10 cellular contexts compared by ENCODE assay signal in genomic region chr1:58858344-58858673, GRCh38.
DNase-seq lines count a peak whose midpoint lies in the region; ATAC-seq and TF ChIP-seq lines count a peak whose summit lies in the region.
"Had no signal": no experiment of that assay in that cellular context is flagged by ENCODE, and none has a peak within 500 bp of the region (broad histone marks: within the 10 kb centered on the region; RNA-seq: fewer than 3 reads in every experiment).

No MANE protein-coding gene starts in this region.

- intact Hi-C loops in Panc1 (cut with micrococcal nuclease; ENCODE audit: unreplicated experiment) = no loop called here

- in situ Hi-C loops in Panc1 (cut with HindIII; ENCODE audit: low pct_unique_long_range_greater_than_20kb, low sequenced_read_pairs) = no loop called here

- ATAC-seq in GM23338 (no peak), Panc1 (peak; percentile 91)
- ATAC-seq: left cardiac atrium had no signal

- H3K36me3 Mint-ChIP-seq in GM23338 (ENCODE audit: low read depth) (no peaks in the 10 kb centered on the region), immature natural killer cell (peaks cover 0 to 13% (median 0%) of the 10 kb centered on the region in 3 donors)

- no peaks in the 10 kb centered on the region for H4K20me1 ChIP-seq in GM23338 (replicated peaks; ENCODE audit: insufficient read depth)

- H3K27ac ChIP-seq in GM23338 (ENCODE audit: low read depth) (no peak overlapping the region), Panc1 (ENCODE audit: low read length) (peak overlapping the region; percentile 77)

- H3K27me3 ChIP-seq in GM23338 (ENCODE audit: insufficient read depth) (no peaks in the 10 kb centered on the region), Panc1 (ENCODE audit: control insufficient read depth, insufficient read depth, low read length) (no peaks in the 10 kb centered on the region)

- no peak overlapping the region for H3K27ac Mint-ChIP-seq in GM23338
- H3K27ac Mint-ChIP-seq in immature natural killer cell = peak overlapping the region; percentile 23 to 87 (median 72)

- peaks cover 2% of the 10 kb centered on the region for H3K27me3 Mint-ChIP-seq in GM23338 (ENCODE audit: insufficient read depth, low read depth, poor library complexity)
- H3K27me3 Mint-ChIP-seq in immature natural killer cell (ENCODE audit: low read depth in 3 of 3) = peaks cover 0 to 4% (median 0%) of the 10 kb centered on the region in 3 donors

- H3K4me1 Mint-ChIP-seq in GM23338 (peaks cover 20% of the 10 kb centered on the region), immature natural killer cell (peaks cover 59 to 75% of the 10 kb centered on the region in 2 donors)

- BruUV-seq in Panc1 (replicated peaks; lab: Mats Ljungman, UMichigan) = no TSS peak

- H3F3A ChIP-seq in GM23338 (replicated peaks; ENCODE audit: low read depth) = no peaks in the 10 kb centered on the region

- TF ChIP-seq CTCF in GM12865 (IDR thresholded peaks at IDR 0.05; ENCODE audit: insufficient read depth, low read depth, low read length, missing control alignments) (no peak), GM23338 (conservative IDR thresholded peaks at IDR 0.05; ENCODE audit: low read depth in 2 of 2) (no peak), Panc1 (IDR thresholded peaks at IDR 0.05) (no peak)

- H3K79me2 ChIP-seq in GM23338 (replicated peaks; ENCODE audit: insufficient read depth) = no peaks in the 10 kb centered on the region

- H3K9me2 ChIP-seq in GM23338 (ENCODE audit: insufficient read depth) = peaks cover 8% of the 10 kb centered on the region; the same call in 1 of the 2 replicates

- no peak overlapping the region for H3K4me2 ChIP-seq in GM23338

- CTCF ChIA-PET in Panc1 (lab: Charles Lee) = no interaction called here

- H2AFZ ChIP-seq in GM23338 = 0 out of 2 replicates have a peak overlapping the region, but pooled peaks have one; percentile 47

- POLR2A ChIA-PET in Panc1 (lab: Charles Lee) = no interaction called here

- no peaks in the 10 kb centered on the region for H3K36me3 ChIP-seq in GM23338 (ENCODE audit: insufficient read depth)
- H3K36me3 ChIP-seq in Panc1 (ENCODE audit: control insufficient read depth, insufficient read depth, low read length) = no peaks in the 10 kb centered on the region

- H3K4me3 ChIP-seq in GM12865 (ENCODE audit: low read depth, low read length) = no peak overlapping the region
- H3K4me3 ChIP-seq in GM23338 = no peak overlapping the region
- no peak overlapping the region for H3K4me3 ChIP-seq in Panc1 (ENCODE audit: low read depth in 2 of 2, low read length in 2 of 2)

- H3K4me1 ChIP-seq in GM23338 (ENCODE audit: insufficient read depth) (peaks cover 16% of the 10 kb centered on the region), Panc1 (ENCODE audit: control insufficient read depth, insufficient read depth, low read length) (peaks cover 17% of the 10 kb centered on the region)

- no peaks in the 10 kb centered on the region for H3K9me3 Mint-ChIP-seq in GM23338
- H3K9me3 Mint-ChIP-seq in immature natural killer cell = no peaks in the 10 kb centered on the region

- H3K4me3 Mint-ChIP-seq in GM23338 (no peak overlapping the region), immature natural killer cell (peak overlapping the region in 2 of 5 donors; percentile 33 to 65)

- no peaks in the 10 kb centered on the region for H3K9me3 ChIP-seq in Panc1 (ENCODE audit: control insufficient read depth, insufficient read depth, low read depth, low read length)

- DNase-seq in GM12865 (ENCODE audit: low read depth) (peak; percentile 57), GM23338 (ENCODE audit: low spot score) (no peak), Panc1 (ENCODE audit: low read depth, low spot score) (no peak), immature natural killer cell (no peak), ecto neural progenitor cell (ENCODE audit: low spot score) (no peak), cerebellum (ENCODE audit: low spot score) (no peak), HT-29 (ENCODE audit: low spot score) (no peak), DMS153 (lab: John Stamatoyannopoulos, UW) (no peak)
- DNase-seq: left cardiac atrium, NCI-H1436 had no signal

TF ChIP-seq in GM23338, 12 proteins besides CTCF, POLR2A, EP300 and RAD21 (continues in another document):
- TF ChIP-seq ZNF114 (CRISPR knock-in tag; IDR thresholded peaks at IDR 0.05) (no peak), NANOG (IDR thresholded peaks at IDR 0.05; ENCODE audit: borderline replicate concordance) (no peak), EZH2 (IDR thresholded peaks at IDR 0.05; ENCODE audit: low read depth, unreplicated experiment) (no peak), ZNF462 (CRISPR knock-in tag; IDR thresholded peaks at IDR 0.05) (no peak)
- TF ChIP-seq, protein P1, sequence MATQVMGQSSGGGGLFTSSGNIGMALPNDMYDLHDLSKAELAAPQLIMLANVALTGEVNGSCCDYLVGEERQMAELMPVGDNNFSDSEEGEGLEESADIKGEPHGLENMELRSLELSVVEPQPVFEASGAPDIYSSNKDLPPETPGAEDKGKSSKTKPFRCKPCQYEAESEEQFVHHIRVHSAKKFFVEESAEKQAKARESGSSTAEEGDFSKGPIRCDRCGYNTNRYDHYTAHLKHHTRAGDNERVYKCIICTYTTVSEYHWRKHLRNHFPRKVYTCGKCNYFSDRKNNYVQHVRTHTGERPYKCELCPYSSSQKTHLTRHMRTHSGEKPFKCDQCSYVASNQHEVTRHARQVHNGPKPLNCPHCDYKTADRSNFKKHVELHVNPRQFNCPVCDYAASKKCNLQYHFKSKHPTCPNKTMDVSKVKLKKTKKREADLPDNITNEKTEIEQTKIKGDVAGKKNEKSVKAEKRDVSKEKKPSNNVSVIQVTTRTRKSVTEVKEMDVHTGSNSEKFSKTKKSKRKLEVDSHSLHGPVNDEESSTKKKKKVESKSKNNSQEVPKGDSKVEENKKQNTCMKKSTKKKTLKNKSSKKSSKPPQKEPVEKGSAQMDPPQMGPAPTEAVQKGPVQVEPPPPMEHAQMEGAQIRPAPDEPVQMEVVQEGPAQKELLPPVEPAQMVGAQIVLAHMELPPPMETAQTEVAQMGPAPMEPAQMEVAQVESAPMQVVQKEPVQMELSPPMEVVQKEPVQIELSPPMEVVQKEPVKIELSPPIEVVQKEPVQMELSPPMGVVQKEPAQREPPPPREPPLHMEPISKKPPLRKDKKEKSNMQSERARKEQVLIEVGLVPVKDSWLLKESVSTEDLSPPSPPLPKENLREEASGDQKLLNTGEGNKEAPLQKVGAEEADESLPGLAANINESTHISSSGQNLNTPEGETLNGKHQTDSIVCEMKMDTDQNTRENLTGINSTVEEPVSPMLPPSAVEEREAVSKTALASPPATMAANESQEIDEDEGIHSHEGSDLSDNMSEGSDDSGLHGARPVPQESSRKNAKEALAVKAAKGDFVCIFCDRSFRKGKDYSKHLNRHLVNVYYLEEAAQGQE (IDR thresholded peaks at IDR 0.05; ENCODE audit: unreplicated experiment) = no peak
